ENCODE assay signal across 41 cellular contexts in the genomic region with DNA sequence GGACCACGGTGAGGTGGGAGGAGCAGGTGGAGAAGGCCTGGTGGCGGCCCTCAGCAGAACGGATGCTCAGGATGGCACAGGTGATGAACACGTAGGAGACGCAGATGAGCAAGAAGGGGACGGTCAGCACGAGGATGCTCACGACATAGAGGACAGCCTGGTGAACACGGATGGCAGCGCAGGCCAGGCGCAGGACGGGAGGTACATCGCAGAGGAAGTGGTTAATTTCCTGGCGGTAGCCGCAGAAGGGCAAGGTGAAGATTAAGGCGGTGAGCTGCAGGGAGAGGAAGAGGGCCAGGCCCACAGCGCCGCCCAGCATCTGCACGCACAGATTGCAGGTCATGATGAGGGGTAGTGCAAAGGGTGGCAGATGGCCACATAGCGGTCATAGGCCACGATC. TPM values are rescaled to one million over a fixed set of nuclear protein-coding genes. Genes with fewer than 3 reads are reported as not detected.
"Had no signal": no experiment of that assay in that cellular context is flagged by ENCODE, and none has a peak within 500 bp of the region (broad histone marks: within the 10 kb centered on the region; RNA-seq: fewer than 3 reads in every experiment).

No MANE protein-coding gene starts in this region.

- DNase-seq: activated CD4-positive, alpha-beta memory T cell treated with anti-CD3 and anti-CD28 coated beads for 36 hours; activated CD4-positive, alpha-beta T cell treated with anti-CD3 and anti-CD28 coated beads for 36 hours; activated CD4-positive, alpha-beta T cell treated with anti-CD3 and anti-CD28 coated beads, Interleukin-2, amount 10 ng/mL, durations not matched to agents 24 days and 14 days; activated CD4-positive, CD25-positive, alpha-beta regulatory T cell; activated CD4-positive, CD25-positive, alpha-beta regulatory T cell treated with anti-CD3 and anti-CD28 coated beads, Interleukin-2, amount 50 U/mL, for 72 hours; activated CD8-positive, alpha-beta memory T cell treated with anti-CD3 and anti-CD28 coated beads, Interleukin-2, amount 10 ng/mL, durations not matched to agents 7 days and 5 days; activated CD8-positive, alpha-beta memory T cell treated with anti-CD3 and anti-CD28 coated beads, Interleukin-2, amount 50 U/mL, for 4 hours; activated CD8-positive, alpha-beta T cell treated with anti-CD3 and anti-CD28 coated beads, Interleukin-2, amount 10 ng/mL, durations not matched to agents 7 days and 5 days; activated effector memory CD4-positive, alpha-beta T cell treated with anti-CD3 and anti-CD28 coated beads, Interleukin-2, amount 50 U/mL, for 16 hours; activated naive CD4-positive, alpha-beta T cell treated with anti-CD3 and anti-CD28 coated beads for 36 hours; activated naive CD8-positive, alpha-beta T cell treated with anti-CD3 and anti-CD28 coated beads for 36 hours; activated naive CD8-positive, alpha-beta T cell treated with anti-CD3 and anti-CD28 coated beads, Interleukin-2, amount 50 U/mL, for 24 hours; activated T-cell treated with anti-CD3 and anti-CD28 coated beads, Interleukin-2, amount 50 U/mL, for 1 hour; activated T-cell treated with anti-CD3 and anti-CD28 coated beads, Interleukin-2, amount 50 U/mL, for 48 hours; adrenal gland; amygdala; brain microvascular endothelial cell; dorsolateral prefrontal cortex; effector memory CD8-positive, alpha-beta T cell; erythroblast; foreskin keratinocyte; gastrocnemius medialis; glutamatergic neuron; heart left ventricle; T-cell; T1000; WERI-Rb-1 had no signal

- H3K27me3 Mint-ChIP-seq: activated CD4-positive, alpha-beta T cell treated with anti-CD3 and anti-CD28 coated beads, Interleukin-2, amount 10 ng/mL, durations not matched to agents 24 days and 14 days; activated naive CD8-positive, alpha-beta T cell treated with anti-CD3 and anti-CD28 coated beads for 36 hours; dendritic cell treated with granulocyte-macrophage colony-stimulating factor and Interleukin-4, amounts not matched to agents 40 ng/mL and 50 ng/mL, for 4 days had no signal

- H3K27ac ChIP-seq: adrenal gland, ascending aorta, brain microvascular endothelial cell, coronary artery, dorsolateral prefrontal cortex, esophagus muscularis mucosa, foreskin keratinocyte, gastrocnemius medialis, heart left ventricle, WERI-Rb-1 had no signal

- H3K4me3 ChIP-seq: adrenal gland, ascending aorta, coronary artery, dorsolateral prefrontal cortex, esophagus muscularis mucosa, gastrocnemius medialis, heart left ventricle had no signal

- H3K9me3 Mint-ChIP-seq: activated CD4-positive, alpha-beta T cell treated with anti-CD3 and anti-CD28 coated beads, Interleukin-2, amount 10 ng/mL, durations not matched to agents 24 days and 14 days; activated naive CD4-positive, alpha-beta T cell treated with anti-CD3 and anti-CD28 coated beads, Interleukin-2, amount 50 U/mL, for 24 hours; activated naive CD8-positive, alpha-beta T cell treated with anti-CD3 and anti-CD28 coated beads for 36 hours; activated naive CD8-positive, alpha-beta T cell treated with anti-CD3 and anti-CD28 coated beads, Interleukin-2, amount 50 U/mL, for 24 hours; activated T-helper 1 cell treated with anti-CD3 and anti-CD28 coated beads, Interleukin-12 subunit alpha, Interleukin-12 subunit beta, Interleukin-2, Interleukin-4 antibody, amounts not matched to agents 30 ng/mL and 10 ng/mL and 1 ng/mL, durations not matched to agents 14 hours and 24 hours and 36 hours; activated T-helper 2 cell treated with anti-CD3 and anti-CD28 coated beads, Interferon-gamma antibody, Interleukin-2, Interleukin-4, amounts not matched to agents 10 μg/mL and 5 μg/mL and 100 μg/mL, durations not matched to agents 14 hours and 24 hours and 36 hours; central memory CD8-positive, alpha-beta T cell; T-cell; T-helper 1 cell treated with Interleukin-12 subunit alpha and Interleukin-12 subunit beta and Interleukin-4 antibody, amounts not matched to agents 30 μg/mL and 1 μg/mL, for 36 hours had no signal

- H3K27ac Mint-ChIP-seq: activated CD4-positive, alpha-beta memory T cell treated with anti-CD3 and anti-CD28 coated beads for 36 hours; activated CD4-positive, alpha-beta T cell treated with anti-CD3 and anti-CD28 coated beads for 36 hours; activated CD4-positive, alpha-beta T cell treated with anti-CD3 and anti-CD28 coated beads, Interleukin-2, amount 10 ng/mL, durations not matched to agents 24 days and 14 days; activated CD8-positive, alpha-beta memory T cell treated with anti-CD3 and anti-CD28 coated beads, Interleukin-2, amount 10 ng/mL, durations not matched to agents 7 days and 5 days; activated CD8-positive, alpha-beta T cell treated with anti-CD3 and anti-CD28 coated beads, Interleukin-2, amount 10 ng/mL, durations not matched to agents 7 days and 5 days; activated naive CD4-positive, alpha-beta T cell treated with anti-CD3 and anti-CD28 coated beads for 36 hours; activated naive CD4-positive, alpha-beta T cell treated with anti-CD3 and anti-CD28 coated beads, Interleukin-2, amount 50 U/mL, for 24 hours; activated naive CD8-positive, alpha-beta T cell treated with anti-CD3 and anti-CD28 coated beads for 36 hours; activated naive CD8-positive, alpha-beta T cell treated with anti-CD3 and anti-CD28 coated beads, Interleukin-2, amount 50 U/mL, for 24 hours; activated T-helper 1 cell treated with anti-CD3 and anti-CD28 coated beads, Interleukin-12 subunit alpha, Interleukin-12 subunit beta, Interleukin-2, Interleukin-4 antibody, amounts not matched to agents 30 ng/mL and 10 ng/mL and 1 ng/mL, durations not matched to agents 14 hours and 24 hours and 36 hours; activated T-helper 2 cell treated with anti-CD3 and anti-CD28 coated beads, Interferon-gamma antibody, Interleukin-2, Interleukin-4, amounts not matched to agents 10 μg/mL and 5 μg/mL and 100 μg/mL, durations not matched to agents 14 hours and 24 hours and 36 hours; dendritic cell treated with granulocyte-macrophage colony-stimulating factor and Interleukin-4, amounts not matched to agents 40 ng/mL and 50 ng/mL, for 4 days; effector memory CD8-positive, alpha-beta T cell; T-cell; T-helper 1 cell treated with Interleukin-12 subunit alpha and Interleukin-12 subunit beta and Interleukin-4 antibody, amounts not matched to agents 30 μg/mL and 1 μg/mL, for 36 hours had no signal

- FAIRE-seq: bronchial epithelial cell had no signal

- H3K4me1 ChIP-seq: adrenal gland, ascending aorta, esophagus muscularis mucosa, foreskin keratinocyte, gastrocnemius medialis, heart left ventricle had no signal

- H3K9me3 ChIP-seq: adrenal gland, ascending aorta, esophagus muscularis mucosa, gastrocnemius medialis, heart left ventricle had no signal

- H3K4me3 Mint-ChIP-seq: activated CD4-positive, alpha-beta memory T cell treated with anti-CD3 and anti-CD28 coated beads for 36 hours; activated CD4-positive, alpha-beta T cell treated with anti-CD3 and anti-CD28 coated beads for 36 hours; activated CD4-positive, alpha-beta T cell treated with anti-CD3 and anti-CD28 coated beads, Interleukin-2, amount 10 ng/mL, durations not matched to agents 24 days and 14 days; activated CD8-positive, alpha-beta memory T cell treated with anti-CD3 and anti-CD28 coated beads, Interleukin-2, amount 10 ng/mL, durations not matched to agents 7 days and 5 days; activated CD8-positive, alpha-beta T cell treated with anti-CD3 and anti-CD28 coated beads, Interleukin-2, amount 10 ng/mL, durations not matched to agents 7 days and 5 days; activated naive CD4-positive, alpha-beta T cell treated with anti-CD3 and anti-CD28 coated beads for 36 hours; activated naive CD4-positive, alpha-beta T cell treated with anti-CD3 and anti-CD28 coated beads, Interleukin-2, amount 50 U/mL, for 24 hours; activated naive CD8-positive, alpha-beta T cell treated with anti-CD3 and anti-CD28 coated beads for 36 hours; activated naive CD8-positive, alpha-beta T cell treated with anti-CD3 and anti-CD28 coated beads, Interleukin-2, amount 50 U/mL, for 24 hours; activated T-helper 1 cell treated with anti-CD3 and anti-CD28 coated beads, Interleukin-12 subunit alpha, Interleukin-12 subunit beta, Interleukin-2, Interleukin-4 antibody, amounts not matched to agents 30 ng/mL and 10 ng/mL and 1 ng/mL, durations not matched to agents 14 hours and 24 hours and 36 hours; central memory CD8-positive, alpha-beta T cell; dendritic cell treated with granulocyte-macrophage colony-stimulating factor and Interleukin-4, amounts not matched to agents 40 ng/mL and 50 ng/mL, for 4 days; effector memory CD8-positive, alpha-beta T cell; T-cell; T-helper 1 cell treated with Interleukin-12 subunit alpha and Interleukin-12 subunit beta and Interleukin-4 antibody, amounts not matched to agents 30 μg/mL and 1 μg/mL, for 36 hours had no signal

- H3K4me1 Mint-ChIP-seq: activated CD4-positive, alpha-beta T cell treated with anti-CD3 and anti-CD28 coated beads for 36 hours; activated CD4-positive, alpha-beta T cell treated with anti-CD3 and anti-CD28 coated beads, Interleukin-2, amount 10 ng/mL, durations not matched to agents 24 days and 14 days; activated CD8-positive, alpha-beta memory T cell treated with anti-CD3 and anti-CD28 coated beads, Interleukin-2, amount 10 ng/mL, durations not matched to agents 7 days and 5 days; activated naive CD4-positive, alpha-beta T cell treated with anti-CD3 and anti-CD28 coated beads, Interleukin-2, amount 50 U/mL, for 24 hours; activated naive CD8-positive, alpha-beta T cell treated with anti-CD3 and anti-CD28 coated beads for 36 hours; activated naive CD8-positive, alpha-beta T cell treated with anti-CD3 and anti-CD28 coated beads, Interleukin-2, amount 50 U/mL, for 24 hours; central memory CD8-positive, alpha-beta T cell; T-cell had no signal

- H3K36me3 Mint-ChIP-seq: activated CD4-positive, alpha-beta memory T cell treated with anti-CD3 and anti-CD28 coated beads for 36 hours; activated CD8-positive, alpha-beta memory T cell treated with anti-CD3 and anti-CD28 coated beads, Interleukin-2, amount 10 ng/mL, durations not matched to agents 7 days and 5 days; activated naive CD4-positive, alpha-beta T cell treated with anti-CD3 and anti-CD28 coated beads, Interleukin-2, amount 50 U/mL, for 24 hours; activated naive CD8-positive, alpha-beta T cell treated with anti-CD3 and anti-CD28 coated beads for 36 hours; T-cell had no signal

- H3K27me3 ChIP-seq: adrenal gland, ascending aorta, brain microvascular endothelial cell, dorsolateral prefrontal cortex, foreskin keratinocyte, gastrocnemius medialis, heart left ventricle had no signal

- H3K36me3 ChIP-seq: adrenal gland, ascending aorta, brain microvascular endothelial cell, esophagus muscularis mucosa, gastrocnemius medialis, heart left ventricle, WERI-Rb-1 had no signal

- ATAC-seq: activated CD4-positive, alpha-beta T cell treated with anti-CD3 and anti-CD28 coated beads for 36 hours; activated CD8-positive, alpha-beta memory T cell treated with anti-CD3 and anti-CD28 coated beads, Interleukin-2, amount 10 ng/mL, durations not matched to agents 7 days and 5 days; activated CD8-positive, alpha-beta T cell treated with anti-CD3 and anti-CD28 coated beads, Interleukin-2, amount 10 ng/mL, durations not matched to agents 7 days and 5 days; activated naive CD8-positive, alpha-beta T cell treated with anti-CD3 and anti-CD28 coated beads, Interleukin-2, amount 50 U/mL, for 24 hours; effector memory CD8-positive, alpha-beta T cell; foreskin keratinocyte; gastrocnemius medialis; heart left ventricle; T-cell had no signal

RNA-seq across cellular contexts. Expression of a gene that starts 24.0 kb away (rescaled TPM):
- total RNA-seq: activated CD4-positive, alpha-beta memory T cell treated with anti-CD3 and anti-CD28 coated beads for 36 hours; activated CD4-positive, alpha-beta T cell treated with anti-CD3 and anti-CD28 coated beads for 36 hours; activated CD4-positive, alpha-beta T cell treated with anti-CD3 and anti-CD28 coated beads, Interleukin-2, amount 10 ng/mL, durations not matched to agents 24 days and 14 days; activated CD8-positive, alpha-beta memory T cell treated with anti-CD3 and anti-CD28 coated beads for 36 hours; activated CD8-positive, alpha-beta memory T cell treated with anti-CD3 and anti-CD28 coated beads, Interleukin-2, amount 10 ng/mL, durations not matched to agents 7 days and 5 days; activated CD8-positive, alpha-beta T cell treated with anti-CD3 and anti-CD28 coated beads, Interleukin-2, amount 10 ng/mL, durations not matched to agents 7 days and 5 days; activated naive CD4-positive, alpha-beta T cell treated with anti-CD3 and anti-CD28 coated beads for 36 hours; activated naive CD8-positive, alpha-beta T cell treated with anti-CD3 and anti-CD28 coated beads for 36 hours; activated T-helper 1 cell treated with anti-CD3 and anti-CD28 coated beads, Interleukin-12 subunit alpha, Interleukin-12 subunit beta, Interleukin-2, Interleukin-4 antibody, amounts not matched to agents 30 ng/mL and 10 ng/mL and 1 ng/mL, durations not matched to agents 14 hours and 24 hours and 36 hours; activated T-helper 2 cell treated with anti-CD3 and anti-CD28 coated beads, Interferon-gamma antibody, Interleukin-2, Interleukin-4, amounts not matched to agents 10 μg/mL and 5 μg/mL and 100 μg/mL, durations not matched to agents 14 hours and 24 hours and 36 hours; adrenal gland; ascending aorta; bronchial epithelial cell; cardiac septum; cerebellum; dorsolateral prefrontal cortex; esophagus muscularis mucosa; foreskin keratinocyte; heart left ventricle; T-cell; T-helper 2 cell treated with Interferon-gamma antibody and Interleukin-4, amounts not matched to agents 100 ng/mL and 5 ng/mL, for 36 hours had no signal
- polyA plus RNA-seq: adrenal gland, foreskin keratinocyte, heart left ventricle had no signal
